Comparison of ENCODE assay signal across 25 cellular contexts in genomic region chr6:73395875-73396274, GRCh38. TPM values are rescaled to one million over a fixed set of nuclear protein-coding genes. Genes with fewer than 3 reads are reported as not detected.
DNase-seq lines count a peak whose midpoint lies in the region; ATAC-seq and TF ChIP-seq lines count a peak whose summit lies in the region.
"Had no signal": no experiment of that assay in that cellular context is flagged by ENCODE, and none has a peak within 500 bp of the region (broad histone marks: within the 10 kb centered on the region; RNA-seq: fewer than 3 reads in every experiment).

No MANE protein-coding gene starts in this region.

- no peaks in the 10 kb centered on the region for H3K4me1 Mint-ChIP-seq in osteocyte (ENCODE audit: unreplicated experiment)

- CTCF ChIA-PET in Panc1 (lab: Charles Lee), result interaction anchor here (1.1 kb wide), 1 partner anchor 257 kb away, joined by 3 read pairs; no protein-coding TSS in a partner anchor
- CTCF ChIA-PET in RWPE1 (lab: Yijun Ruan, JAX), result no interaction called here

- POLR2A ChIA-PET in Panc1 (lab: Charles Lee), result interaction anchor here (0.5 to 1.5 kb wide), 4 partner anchors 11 to 119 kb away, joined by 3 to 4 read pairs (median 4); partner anchors contain the start of gene MTO1
- POLR2A ChIA-PET in RWPE1 (lab: Yijun Ruan, JAX; ENCODE audit: low non-redundant PET), result no interaction called here

- no peaks in the 10 kb centered on the region for H3K27me3 Mint-ChIP-seq in osteocyte (ENCODE audit: unreplicated experiment)
- H3K27me3 Mint-ChIP-seq: CD4-positive, alpha-beta T cell; CD8-positive, alpha-beta memory T cell had no signal

- TF ChIP-seq CTCF in DOHH2 (IDR thresholded peaks at IDR 0.05; ENCODE audit: low read depth, low read length, poor library complexity, severe bottlenecking), result no peak
- TF ChIP-seq CTCF in Panc1 (IDR thresholded peaks at IDR 0.05), result no peak
- TF ChIP-seq CTCF in osteocyte (IDR thresholded peaks at IDR 0.05), result no peak
- no peak for TF ChIP-seq CTCF in RWPE1 (conservative IDR thresholded peaks at IDR 0.05; ENCODE audit: low read depth)

- H3K27me3 ChIP-seq in DOHH2 (ENCODE audit: control insufficient read depth, low read length) (no peaks in the 10 kb centered on the region), Panc1 (ENCODE audit: control insufficient read depth, insufficient read depth, low read length) (no peaks in the 10 kb centered on the region)
- H3K27me3 ChIP-seq: BE2C; BLaER1 treated with 17β-estradiol and CSF1 and Interleukin-3, amounts not matched to agents 10 nM and 100 nM had no signal

- H3K9me3 ChIP-seq in DOHH2 (ENCODE audit: control insufficient read depth, insufficient read depth, low read length) (no peaks in the 10 kb centered on the region), Panc1 (ENCODE audit: control insufficient read depth, insufficient read depth, low read depth, low read length) (no peaks in the 10 kb centered on the region)
- H3K9me3 ChIP-seq: A549, BE2C had no signal

- H3K4me3 ChIP-seq in DOHH2 (ENCODE audit: low read length) (no peak overlapping the region), Panc1 (ENCODE audit: low read depth in 2 of 2, low read length in 2 of 2) (peak overlapping the region; percentile 62 to 78)
- H3K4me3 ChIP-seq: A549; BLaER1 treated with 17β-estradiol and CSF1 and Interleukin-3, amounts not matched to agents 10 nM and 100 nM; GM12878 had no signal

- no peaks in the 10 kb centered on the region for H3K9me2 ChIP-seq in DOHH2 (replicated peaks; ENCODE audit: control insufficient read depth, low read length)

- H3K27ac Mint-ChIP-seq in osteocyte (ENCODE audit: unreplicated experiment), result no peak overlapping the region

- H3K4me2 ChIP-seq in DOHH2 (ENCODE audit: low read length), result 0 out of 2 replicates have a peak overlapping the region, but pooled peaks have one; percentile 12
- H3K4me2 ChIP-seq: A549; BLaER1 treated with 17β-estradiol and CSF1 and Interleukin-3, amounts not matched to agents 10 nM and 100 nM had no signal

- H3K4me1 ChIP-seq in DOHH2 (ENCODE audit: control insufficient read depth, low read length) (no peaks in the 10 kb centered on the region), Panc1 (ENCODE audit: control insufficient read depth, insufficient read depth, low read length) (peaks cover 14% of the 10 kb centered on the region)
- H3K4me1 ChIP-seq: A549; BE2C; BLaER1 treated with 17β-estradiol and CSF1 and Interleukin-3, amounts not matched to agents 10 nM and 100 nM had no signal

- H3K79me2 ChIP-seq in DOHH2 (ENCODE audit: control insufficient read depth, low read length), result no peaks in the 10 kb centered on the region

- H3F3A ChIP-seq in DOHH2 (ENCODE audit: control insufficient read depth, insufficient read depth), result no peaks in the 10 kb centered on the region

- DNase-seq in Panc1 (ENCODE audit: low read depth, low spot score) (no peak), osteocyte (ENCODE audit: extremely low spot score, unreplicated experiment) (peak; percentile 48), NCI-H146 (lab: John Stamatoyannopoulos, UW) (no peak), RWPE1 (ENCODE audit: low spot score) (no peak)
- DNase-seq in stimulated activated CD4-positive, alpha-beta T cell treated with anti-CD3 and anti-CD28 coated beads, Interleukin-1b, Interleukin-23, amount 100 ng/mL, for 48 hours, result no peak
- DNase-seq: 8988T; ACHN; AML-193; BE2C; CD4-positive, alpha-beta T cell; CD8-positive, alpha-beta memory T cell; DMS153; DND-41; EL; GDM1; H7; HCEC 1CT had no signal

- H4K20me1 ChIP-seq in DOHH2 (ENCODE audit: control insufficient read depth, insufficient read depth, low read depth, low read length), result no peaks in the 10 kb centered on the region
- H4K20me1 ChIP-seq: BLaER1 treated with 17β-estradiol and CSF1 and Interleukin-3, amounts not matched to agents 10 nM and 100 nM had no signal

- intact Hi-C loops in Panc1 (cut with micrococcal nuclease; ENCODE audit: unreplicated experiment), result no loop called here

- no peaks in the 10 kb centered on the region for H3K36me3 Mint-ChIP-seq in osteocyte (ENCODE audit: unreplicated experiment)
- H3K36me3 Mint-ChIP-seq: CD14-positive monocyte had no signal

- no peak overlapping the region for H3K4me3 Mint-ChIP-seq in osteocyte (ENCODE audit: unreplicated experiment)

- H3K27ac ChIP-seq in DOHH2 (ENCODE audit: low read depth, low read length) (no peak overlapping the region), Panc1 (ENCODE audit: low read length) (peak overlapping the region; percentile 90), RWPE1 (no peak overlapping the region)
- H3K27ac ChIP-seq: A549; BLaER1 treated with 17β-estradiol and CSF1 and Interleukin-3, amounts not matched to agents 10 nM and 100 nM had no signal

- H3K36me3 ChIP-seq in DOHH2 (ENCODE audit: control insufficient read depth, low read length), result no peaks in the 10 kb centered on the region
- H3K36me3 ChIP-seq in Panc1 (ENCODE audit: control insufficient read depth, insufficient read depth, low read length), result peaks cover 2% of the 10 kb centered on the region; the same call in 1 of the 2 replicates
- H3K36me3 ChIP-seq: BE2C had no signal

- H3K9me3 Mint-ChIP-seq in osteocyte (ENCODE audit: unreplicated experiment), result no peaks in the 10 kb centered on the region
- H3K9me3 Mint-ChIP-seq: CD4-positive, alpha-beta T cell; CD8-positive, alpha-beta memory T cell had no signal

- in situ Hi-C loops in Panc1 (cut with HindIII; ENCODE audit: low pct_unique_long_range_greater_than_20kb, low sequenced_read_pairs), result no loop called here

- BruUV-seq in Panc1 (replicated peaks; lab: Mats Ljungman, UMichigan), result no TSS peak

- ATAC-seq in GM21717 (IDR thresholded peaks at IDR 0.05; ENCODE audit: unreplicated experiment) (peak; percentile 70), Panc1 (no peak), HG03342 (IDR thresholded peaks at IDR 0.05; ENCODE audit: unreplicated experiment) (no peak)
- ATAC-seq: A549, GM12878 had no signal

RNA-seq across cellular contexts. Expression of gene DDX43, which starts 1.2 kb away (rescaled TPM):
- total RNA-seq in Panc1 (2021; ENCODE audit: unreplicated experiment) (24.9 TPM), osteocyte (not detected in 2 replicates)
- polyA plus RNA-seq in Panc1 (2012; ENCODE audit: insufficient read length), result 12.7 TPM
- total RNA-seq: GM12878, H1 had no signal
- polyA plus RNA-seq: A549 had no signal

RNA-seq across cellular contexts. Expression of gene OOEP, which starts 26.2 kb away (rescaled TPM):
- total RNA-seq in Panc1 (2021; ENCODE audit: unreplicated experiment), result 10.6 TPM
- polyA plus RNA-seq in Panc1 (2012; ENCODE audit: insufficient read length), result 11.8 TPM
- total RNA-seq in osteocyte, result not detected in 2 replicates
- total RNA-seq: GM12878, H7 had no signal
- polyA plus RNA-seq: A549; CD14-positive monocyte; CD8-positive, alpha-beta memory T cell had no signal

RNA-seq across cellular contexts. Expression of gene KHDC3L, which starts 33.4 kb away (rescaled TPM):
- total RNA-seq in Panc1 (2021; ENCODE audit: unreplicated experiment) (not detected), osteocyte (not detected in 2 replicates)
- polyA plus RNA-seq in Panc1 (2012; ENCODE audit: insufficient read length), result not detected
- total RNA-seq: CD4-positive, alpha-beta T cell; CD8-positive, alpha-beta memory T cell; GM12878; H1 had no signal
- polyA plus RNA-seq: A549; CD14-positive monocyte; CD8-positive, alpha-beta memory T cell; GM12878 had no signal

RNA-seq across cellular contexts. Expression of gene DPPA5, which starts 41.8 kb away (rescaled TPM):
- total RNA-seq in Panc1 (2021; ENCODE audit: unreplicated experiment), result not detected
- not detected for polyA plus RNA-seq in Panc1 (2012; ENCODE audit: insufficient read length)
- total RNA-seq in osteocyte, result not detected in 2 replicates
- total RNA-seq: CD4-positive, alpha-beta T cell; CD8-positive, alpha-beta memory T cell; GM12878 had no signal
- polyA plus RNA-seq: A549; CD14-positive monocyte; CD8-positive, alpha-beta memory T cell; GM12878 had no signal

RNA-seq across cellular contexts. Expression of gene CGAS, which starts 56.2 kb away (rescaled TPM):
- 38.4 TPM for total RNA-seq in Panc1 (2021; ENCODE audit: unreplicated experiment)
- 13.0 TPM for polyA plus RNA-seq in Panc1 (2012; ENCODE audit: insufficient read length)
- total RNA-seq in osteocyte, result 0.37 and 0.59 TPM in 2 replicates

Comparison
In these comparisons a context has a peak if more than half of its experiments do, and no peak if none do; other contexts are left out.
1. RNA of gene DDX43, which starts 1.2 kb away (total RNA-seq): 24.9 TPM in Panc1 (single experiment); not detected in osteocyte; every median in the first group is over 10 times any median in the second.
2. RNA of gene OOEP, which starts 26.2 kb away (total RNA-seq): 10.6 TPM in Panc1 (single experiment); not detected in osteocyte; every median in the first group is over 10 times any median in the second.